Comparison of ENCODE assay signal across 1 cellular context in genomic region chr1:15870421-15870820, GRCh38.
TF ChIP-seq lines count a peak whose summit lies in the region.

No MANE protein-coding gene starts in this region.

TF ChIP-seq in GM12878, 131 proteins besides CTCF, POLR2A, EP300 and RAD21:
- TF ChIP-seq CREM (IDR thresholded peaks at IDR 0.05; ENCODE audit: low read depth) (no peak), TCF12 (IDR thresholded peaks at IDR 0.05; ENCODE audit: low read depth, low read length) (no peak), TBL1XR1 (IDR thresholded peaks at IDR 0.05; ENCODE audit: low read depth, low read length) (no peak), MEF2B (IDR thresholded peaks at IDR 0.05; ENCODE audit: partially characterized antibody, poor library complexity, severe bottlenecking) (no peak), TCF3 (IDR thresholded peaks at IDR 0.05; ENCODE audit: borderline replicate concordance, insufficient read depth, low read depth, low read length) (no peak), PML (IDR thresholded peaks at IDR 0.05; ENCODE audit: low read length) (no peak), USF2 (IDR thresholded peaks at IDR 0.05; ENCODE audit: borderline replicate concordance, low read depth, low read length) (no peak), JUNB (IDR thresholded peaks at IDR 0.05) (no peak), MXI1 (IDR thresholded peaks at IDR 0.05; ENCODE audit: low read depth, low read length) (no peak), KDM1A (IDR thresholded peaks at IDR 0.05; ENCODE audit: borderline replicate concordance) (no peak), HDAC6 (IDR thresholded peaks at IDR 0.05; ENCODE audit: unreplicated experiment) (no peak), STAT1 (conservative IDR thresholded peaks at IDR 0.05) (no peak), NFIC (IDR thresholded peaks at IDR 0.05; ENCODE audit: low read depth, low read length) (no peak), BCLAF1 (IDR thresholded peaks at IDR 0.05) (no peak), SP1 (IDR thresholded peaks at IDR 0.05; ENCODE audit: low read depth, low read length) (no peak)
- TF ChIP-seq, protein P1, sequence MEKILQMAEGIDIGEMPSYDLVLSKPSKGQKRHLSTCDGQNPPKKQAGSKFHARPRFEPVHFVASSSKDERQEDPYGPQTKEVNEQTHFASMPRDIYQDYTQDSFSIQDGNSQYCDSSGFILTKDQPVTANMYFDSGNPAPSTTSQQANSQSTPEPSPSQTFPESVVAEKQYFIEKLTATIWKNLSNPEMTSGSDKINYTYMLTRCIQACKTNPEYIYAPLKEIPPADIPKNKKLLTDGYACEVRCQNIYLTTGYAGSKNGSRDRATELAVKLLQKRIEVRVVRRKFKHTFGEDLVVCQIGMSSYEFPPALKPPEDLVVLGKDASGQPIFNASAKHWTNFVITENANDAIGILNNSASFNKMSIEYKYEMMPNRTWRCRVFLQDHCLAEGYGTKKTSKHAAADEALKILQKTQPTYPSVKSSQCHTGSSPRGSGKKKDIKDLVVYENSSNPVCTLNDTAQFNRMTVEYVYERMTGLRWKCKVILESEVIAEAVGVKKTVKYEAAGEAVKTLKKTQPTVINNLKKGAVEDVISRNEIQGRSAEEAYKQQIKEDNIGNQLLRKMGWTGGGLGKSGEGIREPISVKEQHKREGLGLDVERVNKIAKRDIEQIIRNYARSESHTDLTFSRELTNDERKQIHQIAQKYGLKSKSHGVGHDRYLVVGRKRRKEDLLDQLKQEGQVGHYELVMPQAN (conservative IDR thresholded peaks at IDR 0.05) = no peak
